Comparison of ENCODE assay signal across 10 cellular contexts in genomic region chr18:37393221-37393828, GRCh38.
DNase-seq lines count a peak whose midpoint lies in the region; ATAC-seq and TF ChIP-seq lines count a peak whose summit lies in the region.
"Had no signal": no experiment of that assay in that cellular context is flagged by ENCODE, and none has a peak within 500 bp of the region (broad histone marks: within the 10 kb centered on the region; RNA-seq: fewer than 3 reads in every experiment).

No MANE protein-coding gene starts in this region.

- no peak for ATAC-seq in effector memory CD8-positive, alpha-beta T cell (replicated peaks)
- ATAC-seq in GM18909 (IDR thresholded peaks at IDR 0.05; ENCODE audit: poor library complexity, unreplicated experiment) (no peak), foreskin keratinocyte (no peak)

- no peaks in the 10 kb centered on the region for H3K9me3 ChIP-seq in HEK293 (ENCODE audit: control insufficient read depth, insufficient read depth, low read depth, low read length)
- H3K9me3 ChIP-seq in neuronal stem cell (replicated peaks in 1 of 2; ENCODE audit: control insufficient read depth in 2 of 2, insufficient read depth in 1 of 2, low read depth in 1 of 2, low read length in 2 of 2): peaks cover 5 to 9% of the 10 kb centered on the region in 2 donors

- no peak overlapping the region for H2BK12ac ChIP-seq in neuronal stem cell (ENCODE audit: low read length)

- H2AFZ ChIP-seq in neuronal stem cell (ENCODE audit: low read length): no peak overlapping the region

- intact Hi-C loops in activated T-helper 1 cell treated with anti-CD3 and anti-CD28 coated beads, Interleukin-12 subunit alpha, Interleukin-12 subunit beta, Interleukin-2, Interleukin-4 antibody, amounts not matched to agents 30 ng/mL and 10 ng/mL and 1 ng/mL, durations not matched to agents 14 hours and 24 hours and 36 hours (cut with micrococcal nuclease): no loop called here

- H3K23ac ChIP-seq in neuronal stem cell (ENCODE audit: low read depth, low read length, poor library complexity): no peak overlapping the region

- no peaks in the 10 kb centered on the region for H3K9me3 Mint-ChIP-seq in effector memory CD8-positive, alpha-beta T cell
- no peaks in the 10 kb centered on the region for H3K9me3 Mint-ChIP-seq in activated T-helper 1 cell treated with anti-CD3 and anti-CD28 coated beads, Interleukin-12 subunit alpha, Interleukin-12 subunit beta, Interleukin-2, Interleukin-4 antibody, amounts not matched to agents 30 ng/mL and 10 ng/mL and 1 ng/mL, durations not matched to agents 14 hours and 24 hours and 36 hours

- H3K36me3 ChIP-seq in HEK293 (ENCODE audit: control insufficient read depth in 2 of 2, insufficient read depth in 1 of 2, low read length in 2 of 2): no peaks in the 10 kb centered on the region
- no peaks in the 10 kb centered on the region for H3K36me3 ChIP-seq in neuronal stem cell (replicated peaks in 1 of 2; ENCODE audit: control insufficient read depth in 2 of 2, insufficient read depth in 2 of 2, low read length in 2 of 2)

- no peak for TF ChIP-seq CTCF in AG10803 (conservative IDR thresholded peaks at IDR 0.05; ENCODE audit: low read length)
- no peak for TF ChIP-seq CTCF in HEK293 (tag by site-specific recombination; IDR thresholded peaks at IDR 0.05)
- TF ChIP-seq CTCF in foreskin keratinocyte (conservative IDR thresholded peaks at IDR 0.05): no peak

- H3K27ac Mint-ChIP-seq in effector memory CD8-positive, alpha-beta T cell: no peak overlapping the region
- H3K27ac Mint-ChIP-seq in activated T-helper 1 cell treated with anti-CD3 and anti-CD28 coated beads, Interleukin-12 subunit alpha, Interleukin-12 subunit beta, Interleukin-2, Interleukin-4 antibody, amounts not matched to agents 30 ng/mL and 10 ng/mL and 1 ng/mL, durations not matched to agents 14 hours and 24 hours and 36 hours: no peak overlapping the region

- no peak overlapping the region for H3K4ac ChIP-seq in neuronal stem cell (ENCODE audit: low read length)

- peak overlapping the region; percentile 27 to 45 for H3K4me3 Mint-ChIP-seq in effector memory CD8-positive, alpha-beta T cell
- H3K4me3 Mint-ChIP-seq in activated T-helper 1 cell treated with anti-CD3 and anti-CD28 coated beads, Interleukin-12 subunit alpha, Interleukin-12 subunit beta, Interleukin-2, Interleukin-4 antibody, amounts not matched to agents 30 ng/mL and 10 ng/mL and 1 ng/mL, durations not matched to agents 14 hours and 24 hours and 36 hours: no peak overlapping the region

- H3K9ac ChIP-seq in neuronal stem cell (ENCODE audit: low read depth, low read length, poor library complexity): peak overlapping the region; percentile 38

- POLR2A ChIA-PET in HEK293 (lab: Yijun Ruan, JAX): no interaction called here

- no peak overlapping the region for H4K91ac ChIP-seq in neuronal stem cell (ENCODE audit: low read depth, low read length, poor library complexity)

- no peak for DNase-seq in AG10803 (ENCODE audit: low read depth)
- DNase-seq in effector memory CD8-positive, alpha-beta T cell: no peak
- no peak for DNase-seq in neuronal stem cell (ENCODE audit: low spot score)
- DNase-seq in ecto neural progenitor cell (ENCODE audit: low spot score): no peak
- DNase-seq in activated T-helper 1 cell treated with anti-CD3 and anti-CD28 coated beads, Interleukin-12 subunit alpha, Interleukin-12 subunit beta, Interleukin-2, Interleukin-4 antibody, amounts not matched to agents 30 ng/mL and 10 ng/mL and 1 ng/mL, durations not matched to agents 14 hours and 24 hours and 36 hours (ENCODE audit: low spot score): no peak
- DNase-seq in foreskin keratinocyte: no peak
- DNase-seq: activated effector memory CD4-positive, alpha-beta T cell treated with Interleukin-2 at 50 U/mL for 16 hours; stimulated activated CD4-positive, alpha-beta T cell treated with anti-CD3 and anti-CD28 coated beads, Interleukin-12 subunit alpha, Interleukin-12 subunit beta, amount 100 ng/mL, for 4 hours had no signal

- no peak overlapping the region for H3K14ac ChIP-seq in neuronal stem cell (ENCODE audit: low read length)

- H4K8ac ChIP-seq in neuronal stem cell (ENCODE audit: low read depth, low read length): no peak overlapping the region

- H3K4me3 ChIP-seq in AG10803 (ENCODE audit: low read length): peak overlapping the region; percentile 45; the same call in 1 of the 2 replicates
- H3K4me3 ChIP-seq in HEK293 (ENCODE audit: low read depth, low read length): no peak overlapping the region
- peak overlapping the region; percentile 40 to 49 for H3K4me3 ChIP-seq in neuronal stem cell (ENCODE audit: low read length in 2 of 2)

- H3K79me1 ChIP-seq in neuronal stem cell (ENCODE audit: low read depth, low read length): no peaks in the 10 kb centered on the region

- H3K27me3 Mint-ChIP-seq in effector memory CD8-positive, alpha-beta T cell: peaks cover 19 to 73% of the 10 kb centered on the region in 2 donors
- peaks cover 24% of the 10 kb centered on the region for H3K27me3 Mint-ChIP-seq in activated T-helper 1 cell treated with anti-CD3 and anti-CD28 coated beads, Interleukin-12 subunit alpha, Interleukin-12 subunit beta, Interleukin-2, Interleukin-4 antibody, amounts not matched to agents 30 ng/mL and 10 ng/mL and 1 ng/mL, durations not matched to agents 14 hours and 24 hours and 36 hours (ENCODE audit: insufficient read depth)

- WGBS in neuronal stem cell (ENCODE audit: extremely low coverage in 2 of 2, insufficient read length in 2 of 2, insufficient replicate concordance in 1 of 2), 2 donors: no CpG with 5 or more reads among the region's 6 CpGs

- CTCF ChIA-PET in HEK293 (lab: Yijun Ruan, JAX): interaction anchor here (0.7 to 1.5 kb wide), 4 partner anchors 49 to 493 kb away, joined by 3 to 7 read pairs (median 4); no protein-coding TSS in a partner anchor

- H2BK5ac ChIP-seq in neuronal stem cell (ENCODE audit: low read length): peak overlapping the region; percentile 27

- no peaks in the 10 kb centered on the region for H3K4me1 ChIP-seq in HEK293 (ENCODE audit: control insufficient read depth, insufficient read depth, low read length)
- H3K4me1 ChIP-seq in neuronal stem cell (ENCODE audit: control insufficient read depth in 2 of 2, insufficient read depth in 1 of 2, low read depth in 1 of 2, low read length in 2 of 2): peaks cover 7 to 12% of the 10 kb centered on the region in 2 donors
- H3K4me1 ChIP-seq in foreskin keratinocyte: no peaks in the 10 kb centered on the region

- peak overlapping the region; percentile 66 for H2AK5ac ChIP-seq in neuronal stem cell (ENCODE audit: low read depth, low read length)

- H3K36me3 Mint-ChIP-seq in effector memory CD8-positive, alpha-beta T cell (ENCODE audit: insufficient read depth): no peaks in the 10 kb centered on the region
- H3K36me3 Mint-ChIP-seq in activated T-helper 1 cell treated with anti-CD3 and anti-CD28 coated beads, Interleukin-12 subunit alpha, Interleukin-12 subunit beta, Interleukin-2, Interleukin-4 antibody, amounts not matched to agents 30 ng/mL and 10 ng/mL and 1 ng/mL, durations not matched to agents 14 hours and 24 hours and 36 hours (ENCODE audit: low read depth): no peaks in the 10 kb centered on the region

- H3K4me2 ChIP-seq in neuronal stem cell (ENCODE audit: insufficient read depth, low read length, poor library complexity, severe bottlenecking): peak overlapping the region; percentile 28

- H3K27me3 ChIP-seq in neuronal stem cell (ENCODE audit: control insufficient read depth in 3 of 3, insufficient read depth in 3 of 3, low read depth in 1 of 3, low read length in 3 of 3): peaks cover 0 to 13% (median 2%) of the 10 kb centered on the region in 3 experiments
- H3K27me3 ChIP-seq in foreskin keratinocyte: peaks cover 35% of the 10 kb centered on the region

- peaks cover 0 to 16% of the 10 kb centered on the region in 2 donors for H3K4me1 Mint-ChIP-seq in effector memory CD8-positive, alpha-beta T cell (ENCODE audit: low read depth in 2 of 2)
- H3K4me1 Mint-ChIP-seq in activated T-helper 1 cell treated with anti-CD3 and anti-CD28 coated beads, Interleukin-12 subunit alpha, Interleukin-12 subunit beta, Interleukin-2, Interleukin-4 antibody, amounts not matched to agents 30 ng/mL and 10 ng/mL and 1 ng/mL, durations not matched to agents 14 hours and 24 hours and 36 hours (ENCODE audit: low read depth): no peaks in the 10 kb centered on the region

- no peak overlapping the region for H2BK120ac ChIP-seq in neuronal stem cell (ENCODE audit: low read depth, low read length)

- peak overlapping the region; percentile 73 for H3K18ac ChIP-seq in neuronal stem cell (ENCODE audit: low read length)

- H3K27ac ChIP-seq in HEK293 (ENCODE audit: extremely low read depth, low read depth, low read length) (no peak overlapping the region), neuronal stem cell (replicated peaks; ENCODE audit: low read length) (no peak overlapping the region), foreskin keratinocyte (no peak overlapping the region)

- H2BK15ac ChIP-seq in neuronal stem cell (ENCODE audit: low read length): peak overlapping the region; percentile 90

TF ChIP-seq in HEK293, 187 proteins besides CTCF, POLR2A, EP300 and RAD21:
- TF ChIP-seq ZNF580 (tag by site-specific recombination; IDR thresholded peaks at IDR 0.05) (no peak), ZIC2 (tag by site-specific recombination; IDR thresholded peaks at IDR 0.05) (peak; percentile 20; the same call in 1 of the 2 replicates), BCL11B (tag by site-specific recombination; IDR thresholded peaks at IDR 0.05; ENCODE audit: low read depth) (no peak)
